In genomic region chr14:63727231-63727735, GRCh38 we compare ENCODE assay signal across 8 cellular contexts. TPM values are rescaled to one million over a fixed set of nuclear protein-coding genes. Genes with fewer than 3 reads are reported as not detected.
DNase-seq lines count a peak whose midpoint lies in the region; ATAC-seq and TF ChIP-seq lines count a peak whose summit lies in the region.

No MANE protein-coding gene starts in this region.

- peak overlapping the region; percentile 99 for H3K4me3 ChIP-seq in BLaER1
- H3K4me3 ChIP-seq in OCI-LY7 (ENCODE audit: low read depth, low read length, poor library complexity, severe bottlenecking), result peak overlapping the region; percentile 100
- H3K4me3 ChIP-seq in iPS-20b (ENCODE audit: low read length), result peak overlapping the region; percentile 95

- H3K9me2 ChIP-seq in OCI-LY7 (ENCODE audit: insufficient read depth, low read length), result no peaks in the 10 kb centered on the region

- peaks cover 6% of the 10 kb centered on the region; the same call in 1 of the 2 replicates for H4K20me1 ChIP-seq in BLaER1
- no peaks in the 10 kb centered on the region for H4K20me1 ChIP-seq in OCI-LY7 (ENCODE audit: insufficient read depth, low read length)

- no peaks in the 10 kb centered on the region for H3K36me3 ChIP-seq in BLaER1
- H3K36me3 ChIP-seq in OCI-LY7 (ENCODE audit: insufficient read depth, low read length), result peaks cover 25% of the 10 kb centered on the region
- no peaks in the 10 kb centered on the region for H3K36me3 ChIP-seq in iPS-20b (ENCODE audit: insufficient read depth, low read depth, low read length)

- H3K4me1 Mint-ChIP-seq in brain, result peaks cover 39% of the 10 kb centered on the region

- peak overlapping the region; percentile 91 to 99 (median 97) for H3K27ac Mint-ChIP-seq in brain

- H3K79me2 ChIP-seq in OCI-LY7 (ENCODE audit: insufficient read depth, low read depth, low read length), result peaks cover 51% of the 10 kb centered on the region

- ATAC-seq in GM18858 (IDR thresholded peaks at IDR 0.05; ENCODE audit: unreplicated experiment) (peak; percentile 22), HG03025 (IDR thresholded peaks at IDR 0.05; ENCODE audit: low FRiP score, unreplicated experiment) (peak; percentile 30), sciatic nerve (peak; percentile 66)

- BruUV-seq in OCI-LY7 (replicated peaks; lab: Mats Ljungman, UMichigan), result no TSS peak

- H3K9me3 Mint-ChIP-seq in brain, result peaks cover 0 to 4% (median 0%) of the 10 kb centered on the region in 5 experiments

- intact Hi-C loops in OCI-LY7 (cut with micrococcal nuclease; ENCODE audit: unreplicated experiment) (loop anchor here (5.0 to 10.0 kb wide), 4 partner anchors 125 to 778 kb away; partner anchors contain the start of genes SYNE2, ZBTB1 and ZBTB25), sciatic nerve (cut with DNase I) (no loop called here)

- no peaks in the 10 kb centered on the region for H3K9me3 ChIP-seq in BLaER1
- no peaks in the 10 kb centered on the region; the same call in 1 of the 2 replicates for H3K9me3 ChIP-seq in OCI-LY7 (ENCODE audit: low read length)
- no peaks in the 10 kb centered on the region for H3K9me3 ChIP-seq in iPS-20b (ENCODE audit: insufficient read depth, low read depth, low read length)

- peak overlapping the region; percentile 97 for H3K4me2 ChIP-seq in BLaER1
- peak overlapping the region; percentile 76 for H3K4me2 ChIP-seq in OCI-LY7 (ENCODE audit: low read length)

- CTCF ChIA-PET in OCI-LY7 (lab: Charles Lee; ENCODE audit: unreplicated experiment), result no interaction called here

- DNase-seq in OCI-LY7 (ENCODE audit: low spot score) (peak; percentile 47), sciatic nerve (ENCODE audit: low spot score) (peak; percentile 67), DMS114 treated with DMSO at 0.1 percent for 48 hours (lab: John Stamatoyannopoulos, UW; ENCODE audit: unreplicated experiment) (no peak)

- peak overlapping the region; percentile 58 for H2AFZ ChIP-seq in OCI-LY7 (ENCODE audit: low read length)

- H3K36me3 Mint-ChIP-seq in brain, result peaks cover 14% of the 10 kb centered on the region

- TF ChIP-seq CTCF in OCI-LY7 (conservative IDR thresholded peaks at IDR 0.05; ENCODE audit: low read length) (no peak), brain (conservative IDR thresholded peaks at IDR 0.05) (no peak)

- H3K27ac ChIP-seq in BLaER1, result peak overlapping the region; percentile 91
- H3K27ac ChIP-seq in OCI-LY7 (ENCODE audit: low read depth, low read length, poor library complexity, severe bottlenecking), result peak overlapping the region; percentile 91
- no peak overlapping the region for H3K27ac ChIP-seq in iPS-20b (ENCODE audit: low read length)

- H3K4me1 ChIP-seq in BLaER1, result peaks cover 21% of the 10 kb centered on the region
- peaks cover 28% of the 10 kb centered on the region for H3K4me1 ChIP-seq in OCI-LY7 (ENCODE audit: insufficient read depth, low read length, poor library complexity, severe bottlenecking)
- H3K4me1 ChIP-seq in iPS-20b (ENCODE audit: insufficient read depth, low read length), result peaks cover 6% of the 10 kb centered on the region; the same call in 1 of the 2 replicates

- peaks cover 15% of the 10 kb centered on the region for H3K27me3 Mint-ChIP-seq in brain

- H3K4me3 Mint-ChIP-seq in brain, result peak overlapping the region; percentile 95 to 100 (median 99)

- H3K27me3 ChIP-seq in BLaER1 (no peaks in the 10 kb centered on the region), iPS-20b (ENCODE audit: insufficient read depth, low read length) (peaks cover 40% of the 10 kb centered on the region)

- POLR2A ChIA-PET in OCI-LY7 (lab: Charles Lee), result interaction anchor here (1.4 to 3.8 kb wide), 4 partner anchors 19 to 85 kb away, joined by 3 to 65 read pairs (median 14); partner anchors contain the start of gene WDR89

- H3K9ac ChIP-seq in BLaER1, result peak overlapping the region; percentile 90
- H3K9ac ChIP-seq in iPS-20b (ENCODE audit: low read depth, low read length), result peak overlapping the region; percentile 77; the same call in 1 of the 2 replicates

RNA-seq across cellular contexts. Expression of gene SGPP1, which starts 0.6 kb away (rescaled TPM):
- 19.4 and 21.0 TPM in 2 replicates for total RNA-seq in OCI-LY7 (2014; rRNA removed; shearing (Covaris generic))
- total RNA-seq in OCI-LY7 (2022), result 35.4 and 45.4 TPM in 2 replicates
- polyA plus RNA-seq in brain (ENCODE audit: insufficient read depth, low read depth, low replicate concordance), result 6.1 TPM
- total RNA-seq in sciatic nerve, result 20.7 TPM
